ENCODE assay signal across 1 cellular context in genomic region chr9:134215709-134216448, GRCh38.
TF ChIP-seq lines count a peak whose summit lies in the region.

No MANE protein-coding gene starts in this region.

TF ChIP-seq in H1, 55 proteins besides CTCF, POLR2A, EP300 and RAD21:
- TF ChIP-seq NRF1 (IDR thresholded peaks at IDR 0.05; ENCODE audit: low read depth, low read length) (no peak), BACH1 (IDR thresholded peaks at IDR 0.05; ENCODE audit: low read length) (peak; percentile 10; the same call in 1 of the 2 replicates), SIX5 (IDR thresholded peaks at IDR 0.05; ENCODE audit: low read depth, low read length) (no peak), NANOG (IDR thresholded peaks at IDR 0.05; ENCODE audit: insufficient read depth, low read depth, low read length, poor library complexity, severe bottlenecking) (no peak)
